ENCODE assay signal across 8 cellular contexts in the genomic region with DNA sequence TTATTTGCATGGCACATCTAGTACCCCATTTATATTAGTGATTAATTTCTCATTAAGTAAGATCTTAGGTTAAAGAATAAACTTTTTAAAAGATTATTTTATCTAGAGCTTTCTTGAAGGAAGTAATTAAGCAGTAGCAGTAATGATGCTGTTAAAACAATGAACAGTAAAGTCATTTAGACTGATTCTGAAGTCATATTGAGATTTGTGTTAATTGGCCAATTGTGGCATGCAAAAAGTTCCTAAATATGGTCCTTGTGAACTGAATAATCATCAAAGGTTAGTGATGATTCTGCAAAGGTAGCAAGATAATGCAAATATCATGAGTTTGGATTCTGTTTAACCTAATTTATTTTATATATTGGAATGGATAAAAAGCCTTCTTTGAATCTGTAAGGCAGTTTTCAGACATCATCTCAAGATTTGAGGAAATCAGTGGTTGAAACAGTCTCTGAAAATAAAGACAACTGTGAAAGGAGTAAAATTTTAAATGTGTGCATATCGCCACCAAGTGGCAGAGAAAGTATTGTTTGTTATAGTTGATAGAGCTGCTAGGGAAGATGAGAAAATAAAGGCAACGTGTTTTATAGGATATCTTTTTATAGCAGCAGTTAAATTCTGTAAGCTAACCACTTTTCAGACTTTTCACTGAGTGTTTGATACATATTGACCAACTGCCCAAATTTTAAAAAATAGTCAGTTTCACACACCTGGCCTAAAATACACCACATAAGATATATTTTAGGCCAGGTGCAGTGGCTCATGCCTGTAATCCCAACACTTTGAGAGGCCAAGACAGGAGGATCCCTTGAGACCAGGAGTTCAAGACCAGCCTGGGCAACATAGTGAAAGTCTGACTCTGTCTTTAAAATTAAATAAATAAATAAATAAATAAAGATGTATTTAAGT.
DNase-seq lines count a peak whose midpoint lies in the region; ATAC-seq, FAIRE-seq and TF ChIP-seq lines count a peak whose summit lies in the region.

No MANE protein-coding gene starts in this region.

- H3K4me1 ChIP-seq in OCI-LY1 (ENCODE audit: insufficient read depth, low read length, severe bottlenecking) = no peaks in the 10 kb centered on the region
- peaks cover 0 to 13% of the 10 kb centered on the region in 2 donors for H3K4me1 ChIP-seq in left lung

- ATAC-seq in GM18520 (IDR thresholded peaks at IDR 0.05; ENCODE audit: unreplicated experiment) (peak; percentile 57), left lung (peak; percentile 62), GM21360 (IDR thresholded peaks at IDR 0.05; ENCODE audit: unreplicated experiment) (no peak)

- no peak overlapping the region for H3K27ac ChIP-seq in OCI-LY1 (ENCODE audit: low read depth, low read length, poor library complexity, severe bottlenecking)
- H3K27ac ChIP-seq in left lung = no peak overlapping the region

- H3K4me3 ChIP-seq in OCI-LY1 (ENCODE audit: low read depth, low read length, poor library complexity, severe bottlenecking) (no peak overlapping the region), left lung (no peak overlapping the region)

- no peak overlapping the region for H3K4me2 ChIP-seq in OCI-LY1 (ENCODE audit: low read length)

- no peaks in the 10 kb centered on the region for H3K79me2 ChIP-seq in OCI-LY1 (ENCODE audit: insufficient read depth, low read length)

- no peaks in the 10 kb centered on the region for H3F3A ChIP-seq in OCI-LY1 (ENCODE audit: insufficient read depth, low read length)

- TF ChIP-seq CTCF in OCI-LY1 (IDR thresholded peaks at IDR 0.05; ENCODE audit: low read length) (peak; percentile 46), left lung (IDR thresholded peaks at IDR 0.05) (peak; percentile 53 to 60)

- FAIRE-seq in HTR-8/SVneo (lab: Jason Lieb, UNC) = peak; percentile 26
- no peak for FAIRE-seq in urothelium cell line (lab: Jason Lieb, UNC)

- H3K36me3 ChIP-seq in OCI-LY1 (ENCODE audit: insufficient read depth, low read length) (peaks cover 14% of the 10 kb centered on the region), left lung (peaks cover 0 to 23% of the 10 kb centered on the region in 2 donors)

- no peaks in the 10 kb centered on the region for H3K9me2 ChIP-seq in OCI-LY1 (ENCODE audit: low read depth, low read length)

- DNase-seq in D341Med (ENCODE audit: low spot score) (peak; percentile 30), HTR-8/SVneo (ENCODE audit: insufficient read length, low spot score) (peak; percentile 52), left lung (no peak), urothelium cell line (ENCODE audit: low spot score) (peak; percentile 12)
- DNase-seq in central memory CD4-positive, alpha-beta T cell = peak; percentile 48

- no peak overlapping the region for H2AFZ ChIP-seq in OCI-LY1 (ENCODE audit: low read length)

- intact Hi-C loops in left lung (cut with DNase I) = loop anchor here in 1 of 2 donors (5.0 kb wide), 1 partner anchor 83 kb away; no protein-coding TSS in a partner anchor

- H3K9me3 ChIP-seq in OCI-LY1 (ENCODE audit: low read length) (no peaks in the 10 kb centered on the region), left lung (peaks cover 0 to 13% of the 10 kb centered on the region in 2 donors)

- H4K20me1 ChIP-seq in OCI-LY1 (ENCODE audit: insufficient read depth, low read length) = no peaks in the 10 kb centered on the region

- no peak overlapping the region for H3K9ac ChIP-seq in OCI-LY1 (ENCODE audit: low read length)

- H3K27me3 ChIP-seq in OCI-LY1 (ENCODE audit: insufficient read depth, low read length) (no peaks in the 10 kb centered on the region), left lung (no peaks in the 10 kb centered on the region)

Comparison
In these comparisons a context has a peak if more than half of its experiments do, and no peak if none do; other contexts are left out.
1. DNase-seq: peak in D341Med (single experiment), HTR-8/SVneo (single experiment), central memory CD4-positive, alpha-beta T cell (single experiment) and urothelium cell line (single experiment); none in left lung (0 of 2).